In genomic region chr1:39690225-39690624, GRCh38 we compare ENCODE assay signal across 20 cellular contexts. TPM values are rescaled to one million over a fixed set of nuclear protein-coding genes. Genes with fewer than 3 reads are reported as not detected.
DNase-seq lines count a peak whose midpoint lies in the region; ATAC-seq, FAIRE-seq and TF ChIP-seq lines count a peak whose summit lies in the region.
"Had no signal": no experiment of that assay in that cellular context is flagged by ENCODE, and none has a peak within 500 bp of the region (broad histone marks: within the 10 kb centered on the region; RNA-seq: fewer than 3 reads in every experiment).

No MANE protein-coding gene starts in this region.

- no peak overlapping the region for H3K23ac ChIP-seq in H1 (ENCODE audit: insufficient read length)

- H3K27ac ChIP-seq in H1 (ENCODE audit: low read depth, low read length) (no peak overlapping the region), body of pancreas (no peak overlapping the region)
- H3K27ac ChIP-seq: colonic mucosa had no signal

- no peak for TF ChIP-seq RAD21 in H1 (IDR thresholded peaks at IDR 0.05 in 1 of 2, conservative IDR thresholded peaks at IDR 0.05 in 1 of 2; ENCODE audit: low read depth in 2 of 2, low read length in 2 of 2)

- H3K4ac ChIP-seq in H1 (replicated peaks; ENCODE audit: insufficient read length, low read depth, low read length), result no peak overlapping the region

- H3K18ac ChIP-seq in H1 (ENCODE audit: extremely low read depth, low read length), result no peak overlapping the region

- H3K4me3 ChIP-seq in H1 (ENCODE audit: extremely low read depth in 1 of 4, insufficient read depth in 2 of 4, low read depth in 3 of 4, low read length in 4 of 4) (no peak overlapping the region), body of pancreas (no peak overlapping the region)
- H3K4me3 ChIP-seq: GM12878, lung had no signal

- H4K91ac ChIP-seq in H1 (replicated peaks; ENCODE audit: insufficient read length, low read length), result no peak overlapping the region

- TF ChIP-seq POLR2A in H1 (IDR thresholded peaks at IDR 0.05; ENCODE audit: control extremely low read depth in 1 of 2, low read depth in 2 of 2, low read length in 2 of 2) (no peak), body of pancreas (IDR thresholded peaks at IDR 0.05) (no peak)

- no peak overlapping the region for H3K14ac ChIP-seq in H1 (ENCODE audit: insufficient read length)

- H4K5ac ChIP-seq in H1 (ENCODE audit: insufficient read length, low read depth, low read length), result no peak overlapping the region

- no peak for ATAC-seq in stimulated activated memory B cell treated with anti-CD40 and anti-IgM and Interleukin-4, amounts not matched to agents 10 μg/mL and 1 μg/mL and 100 μg/mL, for 72 hours
- ATAC-seq in HG03175 (IDR thresholded peaks at IDR 0.05; ENCODE audit: unreplicated experiment) (no peak), body of pancreas (no peak)
- ATAC-seq: gastrocnemius medialis had no signal

- WGBS in H1 (ENCODE audit: extremely low coverage in 1 of 2, insufficient coverage in 1 of 2, insufficient read length in 1 of 2, insufficient replicate concordance in 2 of 2, low coverage in 1 of 2, low lambda C conversion rate in 2 of 2, missing lambda C conversion rate in 1 of 2), 2 experiments, result 18% methylated on average over 2 of the region's 2 CpGs; no CpG with 5 or more reads in 1 of the 2 experiments
- 50 to 54% methylated on average over 2 of the region's 2 CpGs for WGBS in body of pancreas, 2 donors

- CTCF ChIA-PET in activated CD4-positive, alpha-beta memory T cell treated with anti-CD3 and anti-CD28 coated beads, Interleukin-2, amount 10 ng/mL, durations not matched to agents 7 days and 5 days (lab: Charles Lee), result no interaction called here
- CTCF ChIA-PET in H1 (lab: Charles Lee; ENCODE audit: partially characterized antibody), result interaction anchor here (1.0 to 5.0 kb wide), 8 partner anchors 10 to 35 kb away, joined by 3 to 40 read pairs (median 8); partner anchors contain the start of gene NT5C1A

- H3K36me3 Mint-ChIP-seq in activated T-cell treated with anti-CD3 and anti-CD28 coated beads, Interleukin-2, amount 50 U/mL, for 24 hours (ENCODE audit: low read depth), result no peaks in the 10 kb centered on the region
- H3K36me3 Mint-ChIP-seq in activated CD4-positive, alpha-beta memory T cell treated with anti-CD3 and anti-CD28 coated beads, Interleukin-2, amount 10 ng/mL, durations not matched to agents 7 days and 5 days (ENCODE audit: low read depth), result no peaks in the 10 kb centered on the region
- H3K36me3 Mint-ChIP-seq in stimulated activated memory B cell treated with anti-CD40 and anti-IgM and Interleukin-4, amounts not matched to agents 10 μg/mL and 1 μg/mL and 100 μg/mL, for 72 hours, result no peaks in the 10 kb centered on the region

- no peak overlapping the region for H2BK12ac ChIP-seq in H1 (ENCODE audit: low read depth, low read length)

- no peak overlapping the region for H3K27ac Mint-ChIP-seq in activated T-cell treated with anti-CD3 and anti-CD28 coated beads, Interleukin-2, amount 50 U/mL, for 24 hours
- no peak overlapping the region for H3K27ac Mint-ChIP-seq in activated CD4-positive, alpha-beta memory T cell treated with anti-CD3 and anti-CD28 coated beads, Interleukin-2, amount 10 ng/mL, durations not matched to agents 7 days and 5 days
- H3K27ac Mint-ChIP-seq in stimulated activated memory B cell treated with anti-CD40 and anti-IgM and Interleukin-4, amounts not matched to agents 10 μg/mL and 1 μg/mL and 100 μg/mL, for 72 hours, result peak overlapping the region; percentile 7

- no peak overlapping the region for H4K8ac ChIP-seq in H1 (ENCODE audit: extremely low read depth, insufficient read depth, low read length)

- H3K27me3 Mint-ChIP-seq in activated T-cell treated with anti-CD3 and anti-CD28 coated beads, Interleukin-2, amount 50 U/mL, for 24 hours, result peaks cover 23% of the 10 kb centered on the region
- peaks cover 46% of the 10 kb centered on the region for H3K27me3 Mint-ChIP-seq in activated CD4-positive, alpha-beta memory T cell treated with anti-CD3 and anti-CD28 coated beads, Interleukin-2, amount 10 ng/mL, durations not matched to agents 7 days and 5 days
- H3K27me3 Mint-ChIP-seq in stimulated activated memory B cell treated with anti-CD40 and anti-IgM and Interleukin-4, amounts not matched to agents 10 μg/mL and 1 μg/mL and 100 μg/mL, for 72 hours, result peaks cover 77% of the 10 kb centered on the region

- H3K23me2 ChIP-seq in H1 (ENCODE audit: low read depth, low read length), result peaks cover 5% of the 10 kb centered on the region; the same call in 1 of the 2 replicates

- no peak for FAIRE-seq in H1 (lab: Jason Lieb, UNC)
- FAIRE-seq: GM12878 had no signal

- no peak overlapping the region for H2BK15ac ChIP-seq in H1 (ENCODE audit: low read length)

- no peak overlapping the region for H3K9ac ChIP-seq in H1 (replicated peaks in 1 of 4; ENCODE audit: extremely low read depth in 1 of 4, low read depth in 3 of 4, low read length in 3 of 4)

- H3K79me2 ChIP-seq in H1 (ENCODE audit: control insufficient read depth in 1 of 2, insufficient read depth in 2 of 2, low read length in 2 of 2), result no peaks in the 10 kb centered on the region

- no peak overlapping the region for H2AFZ ChIP-seq in H1 (ENCODE audit: low read length)

- no peaks in the 10 kb centered on the region for H3K9me3 ChIP-seq in H1 (ENCODE audit: insufficient read depth in 2 of 2, low read depth in 1 of 2, low read length in 1 of 2)
- H3K9me3 ChIP-seq in body of pancreas, result no peaks in the 10 kb centered on the region
- H3K9me3 ChIP-seq: colonic mucosa, gastrocnemius medialis, HAP-1 had no signal

- H3K27me3 ChIP-seq in H1 (replicated peaks in 1 of 4; ENCODE audit: control insufficient read depth in 3 of 4, extremely low read depth in 1 of 4, insufficient read depth in 3 of 4, low read length in 3 of 4) (peaks cover 76 to 94% (median 89%) of the 10 kb centered on the region in 4 experiments), body of pancreas (no peaks in the 10 kb centered on the region)

- no peak for DNase-seq in activated T-cell treated with anti-CD3 and anti-CD28 coated beads, Interleukin-2, amount 50 U/mL, for 24 hours
- DNase-seq in activated T-cell treated with anti-CD3 and anti-CD28 coated beads, Interleukin-2, amount 50 U/mL, for 1 hour, result no peak
- DNase-seq in activated CD4-positive, alpha-beta memory T cell treated with anti-CD3 and anti-CD28 coated beads, Interleukin-2, amount 10 ng/mL, durations not matched to agents 7 days and 5 days, result no peak
- DNase-seq in H1 (ENCODE audit: low read depth in 1 of 2, low spot score in 2 of 2) (no peak), DMS153 (lab: John Stamatoyannopoulos, UW) (no peak), body of pancreas (no peak)
- DNase-seq: colonic mucosa; gastrocnemius medialis; MM.1S; NCI-H187 treated with DMSO at 0.1 percent for 48 hours; NCI-H446 treated with DMSO at 0.1 percent for 48 hours; SIG-M5; stimulated activated CD4-positive, alpha-beta T cell treated with anti-CD3 and anti-CD28 coated beads, Interleukin-1b, Interleukin-23, amount 100 ng/mL, for 48 hours; trophoblast cell had no signal

- no peak overlapping the region for H2BK5ac ChIP-seq in H1 (ENCODE audit: low read depth, low read length)

- POLR2A ChIA-PET in activated CD4-positive, alpha-beta memory T cell treated with anti-CD3 and anti-CD28 coated beads, Interleukin-2, amount 10 ng/mL, durations not matched to agents 7 days and 5 days (lab: Charles Lee), result interaction anchor here (1.2 to 2.1 kb wide), 2 partner anchors 13 to 115 kb away, joined by 3 to 6 read pairs; no protein-coding TSS in a partner anchor
- POLR2A ChIA-PET in H1 (lab: Charles Lee; ENCODE audit: partially characterized antibody), result interaction anchor here (1.3 to 5.7 kb wide), 2 partner anchors 10 to 65 kb away, joined by 3 to 32 read pairs; no protein-coding TSS in a partner anchor

- H3K36me3 ChIP-seq in H1 (ENCODE audit: control insufficient read depth in 2 of 4, insufficient read depth in 4 of 4, low read length in 3 of 4) (no peaks in the 10 kb centered on the region), body of pancreas (replicated peaks in 1 of 2; ENCODE audit: insufficient read depth in 1 of 2, low read depth in 2 of 2) (no peaks in the 10 kb centered on the region)
- H3K36me3 ChIP-seq: colonic mucosa, gastrocnemius medialis, HAP-1 had no signal

- H3K4me3 Mint-ChIP-seq in activated T-cell treated with anti-CD3 and anti-CD28 coated beads, Interleukin-2, amount 50 U/mL, for 24 hours, result peak overlapping the region; percentile 69
- H3K4me3 Mint-ChIP-seq in activated CD4-positive, alpha-beta memory T cell treated with anti-CD3 and anti-CD28 coated beads, Interleukin-2, amount 10 ng/mL, durations not matched to agents 7 days and 5 days, result peak overlapping the region; percentile 74
- H3K4me3 Mint-ChIP-seq in stimulated activated memory B cell treated with anti-CD40 and anti-IgM and Interleukin-4, amounts not matched to agents 10 μg/mL and 1 μg/mL and 100 μg/mL, for 72 hours, result peak overlapping the region; percentile 47

- H4K20me1 ChIP-seq in H1 (replicated peaks in 1 of 2; ENCODE audit: control insufficient read depth in 1 of 2, insufficient read depth in 2 of 2, low read length in 2 of 2), result peaks cover 0 to 8% of the 10 kb centered on the region in 2 experiments

- H2BK120ac ChIP-seq in H1 (replicated peaks; ENCODE audit: low read depth, low read length), result no peak overlapping the region

- no peak overlapping the region for H2BK20ac ChIP-seq in H1 (ENCODE audit: low read length)

- H3K9me3 Mint-ChIP-seq in activated T-cell treated with anti-CD3 and anti-CD28 coated beads, Interleukin-2, amount 50 U/mL, for 24 hours, result no peaks in the 10 kb centered on the region
- H3K9me3 Mint-ChIP-seq in activated CD4-positive, alpha-beta memory T cell treated with anti-CD3 and anti-CD28 coated beads, Interleukin-2, amount 10 ng/mL, durations not matched to agents 7 days and 5 days, result no peaks in the 10 kb centered on the region
- no peaks in the 10 kb centered on the region for H3K9me3 Mint-ChIP-seq in stimulated activated memory B cell treated with anti-CD40 and anti-IgM and Interleukin-4, amounts not matched to agents 10 μg/mL and 1 μg/mL and 100 μg/mL, for 72 hours

- H3K4me1 ChIP-seq in H1 (replicated peaks in 1 of 4; ENCODE audit: control insufficient read depth in 3 of 4, insufficient read depth in 4 of 4, low read length in 3 of 4), result peaks cover 0 to 19% (median 7%) of the 10 kb centered on the region in 4 experiments; a peak in 5 of 7 replicates
- H3K4me1 ChIP-seq in body of pancreas, result peaks cover 29% of the 10 kb centered on the region

- 0 out of 2 replicates have a peak overlapping the region, but pooled peaks have one; percentile 24 for H2AK5ac ChIP-seq in H1 (ENCODE audit: low read depth, low read length)

- H3K4me2 ChIP-seq in H1 (ENCODE audit: insufficient read depth in 1 of 2, low read depth in 2 of 2, low read length in 2 of 2), result no peak overlapping the region; a peak in 1 of 4 replicates

- no peak for TF ChIP-seq EP300 in H1 (IDR thresholded peaks at IDR 0.05; ENCODE audit: borderline replicate concordance in 1 of 2, low read depth in 2 of 2, low read length in 2 of 2)

- peaks cover 44% of the 10 kb centered on the region for H3K4me1 Mint-ChIP-seq in activated T-cell treated with anti-CD3 and anti-CD28 coated beads, Interleukin-2, amount 50 U/mL, for 24 hours (ENCODE audit: low read depth)
- H3K4me1 Mint-ChIP-seq in activated CD4-positive, alpha-beta memory T cell treated with anti-CD3 and anti-CD28 coated beads, Interleukin-2, amount 10 ng/mL, durations not matched to agents 7 days and 5 days, result peaks cover 28% of the 10 kb centered on the region
- H3K4me1 Mint-ChIP-seq in stimulated activated memory B cell treated with anti-CD40 and anti-IgM and Interleukin-4, amounts not matched to agents 10 μg/mL and 1 μg/mL and 100 μg/mL, for 72 hours, result peaks cover 23% of the 10 kb centered on the region

- intact Hi-C loops in body of pancreas (cut with DNase I), result no loop called here

- TF ChIP-seq CTCF in H1 (IDR thresholded peaks at IDR 0.05; ENCODE audit: control extremely low read depth in 1 of 3, insufficient read depth in 1 of 3, low read depth in 1 of 3, low read length in 3 of 3) (no peak), body of pancreas (IDR thresholded peaks at IDR 0.05) (no peak)

- H3K56ac ChIP-seq in H1 (replicated peaks; ENCODE audit: insufficient read length, low read depth, low read length), result no peak overlapping the region

- H3K79me1 ChIP-seq in H1 (ENCODE audit: low read depth, low read length), result no peaks in the 10 kb centered on the region

RNA-seq across cellular contexts. Expression of gene HPCAL4, which starts 1.0 kb away (rescaled TPM):
- 1 to 10 TPM; 2.4 to 2.6 TPM for total RNA-seq in activated CD4-positive, alpha-beta memory T cell treated with anti-CD3 and anti-CD28 coated beads, Interleukin-2, amount 10 ng/mL, durations not matched to agents 7 days and 5 days
- 0.46 and 0.54 TPM in 2 replicates for total RNA-seq in H1 (2021; fragmentation: NEBNext Ultra II Directional; extraction: Animal tissue kit (Norgen Biotek cat#: 25700))
- 0.55 and 0.74 TPM in 2 replicates for polyA plus RNA-seq in H1 (2011; rRNA removed)
- 0.72 TPM for polyA plus RNA-seq in H1 (2011; cell fraction: cytosol; rRNA removed)
- 0.97 TPM for polyA plus RNA-seq in H1 (2011; cell fraction: nucleus; rRNA removed)
- 0.32 to 0.92 TPM (median 0.64 TPM) in 4 replicates for polyA plus RNA-seq in H1 (2012, experiment 1 of 2)
- polyA plus RNA-seq in H1 (2012, experiment 2 of 2), result 0.41 TPM
- polyA plus RNA-seq in H1 (2013, experiment 1 of 2), result 0.81 TPM
- 0.79 TPM for polyA plus RNA-seq in H1 (2013, experiment 2 of 2)
- 1.8 and 2.1 TPM in 2 replicates for polyA minus RNA-seq in H1 (2011; rRNA and poly(A)+ RNA removed)
- 0.51 TPM for polyA minus RNA-seq in H1 (2011; cell fraction: cytosol; rRNA and poly(A)+ RNA removed)
- polyA minus RNA-seq in H1 (2011; cell fraction: nucleus; rRNA and poly(A)+ RNA removed), result 1.00 TPM
- total RNA-seq in body of pancreas, result 1 to 10 TPM in 1 of 2 donors, under 1 TPM in 1; 0.66 to 9.1 TPM
- total RNA-seq: sciatic nerve had no signal

RNA-seq across cellular contexts. Expression of gene NT5C1A, which starts 18.3 kb away (rescaled TPM):
- not detected for total RNA-seq in activated CD4-positive, alpha-beta memory T cell treated with anti-CD3 and anti-CD28 coated beads, Interleukin-2, amount 10 ng/mL, durations not matched to agents 7 days and 5 days
- not detected in 2 replicates for total RNA-seq in H1 (2021; fragmentation: NEBNext Ultra II Directional; extraction: Animal tissue kit (Norgen Biotek cat#: 25700))
- 0.06 TPM in 1 of 2 replicates, not detected in the other for polyA plus RNA-seq in H1 (2011; rRNA removed)
- not detected for polyA plus RNA-seq in H1 (2011; cell fraction: cytosol; rRNA removed)
- not detected for polyA plus RNA-seq in H1 (2011; cell fraction: nucleus; rRNA removed)
- not detected in 4 replicates for polyA plus RNA-seq in H1 (2012, experiment 1 of 2)
- not detected for polyA plus RNA-seq in H1 (2012, experiment 2 of 2)
- polyA plus RNA-seq in H1 (2013, experiment 1 of 2), result not detected
- not detected for polyA plus RNA-seq in H1 (2013, experiment 2 of 2)
- polyA minus RNA-seq in H1 (2011; rRNA and poly(A)+ RNA removed), result 0.16 TPM in 1 of 2 replicates, not detected in the other
- polyA minus RNA-seq in H1 (2011; cell fraction: cytosol; rRNA and poly(A)+ RNA removed), result not detected
- not detected for polyA minus RNA-seq in H1 (2011; cell fraction: nucleus; rRNA and poly(A)+ RNA removed)
- 1 to 10 TPM; 2.3 to 3.1 TPM for total RNA-seq in body of pancreas
- total RNA-seq: colonic mucosa, lung had no signal
- polyA plus RNA-seq: lung had no signal

RNA-seq across cellular contexts. Expression of gene PPIE, which starts 48.5 kb away (rescaled TPM):
- total RNA-seq in activated CD4-positive, alpha-beta memory T cell treated with anti-CD3 and anti-CD28 coated beads, Interleukin-2, amount 10 ng/mL, durations not matched to agents 7 days and 5 days, result 10 to 100 TPM; 52.3 to 57.4 TPM
- 38.9 and 40.2 TPM in 2 replicates for total RNA-seq in H1 (2021; fragmentation: NEBNext Ultra II Directional; extraction: Animal tissue kit (Norgen Biotek cat#: 25700))
- 49.4 and 56.1 TPM in 2 replicates for polyA plus RNA-seq in H1 (2011; rRNA removed)
- 79.8 TPM for polyA plus RNA-seq in H1 (2011; cell fraction: cytosol; rRNA removed)
- 61.8 TPM for polyA plus RNA-seq in H1 (2011; cell fraction: nucleus; rRNA removed)
- polyA plus RNA-seq in H1 (2012, experiment 1 of 2), result 44.8 to 55.0 TPM (median 51.6 TPM) in 4 replicates
- 52.5 TPM for polyA plus RNA-seq in H1 (2012, experiment 2 of 2)
- polyA plus RNA-seq in H1 (2013, experiment 1 of 2), result 36.2 TPM
- 34.8 TPM for polyA plus RNA-seq in H1 (2013, experiment 2 of 2)
- 33.4 and 38.9 TPM in 2 replicates for polyA minus RNA-seq in H1 (2011; rRNA and poly(A)+ RNA removed)
- polyA minus RNA-seq in H1 (2011; cell fraction: cytosol; rRNA and poly(A)+ RNA removed), result 10.3 TPM
- 27.4 TPM for polyA minus RNA-seq in H1 (2011; cell fraction: nucleus; rRNA and poly(A)+ RNA removed)
- total RNA-seq in body of pancreas, result 10 to 100 TPM; 25.9 to 33.6 TPM

RNA-seq across cellular contexts. Expression of gene HEYL, which starts 50.8 kb away (rescaled TPM):
- not detected for total RNA-seq in activated CD4-positive, alpha-beta memory T cell treated with anti-CD3 and anti-CD28 coated beads, Interleukin-2, amount 10 ng/mL, durations not matched to agents 7 days and 5 days
- 3.1 and 3.5 TPM in 2 replicates for total RNA-seq in H1 (2021; fragmentation: NEBNext Ultra II Directional; extraction: Animal tissue kit (Norgen Biotek cat#: 25700))
- 1.8 and 2.9 TPM in 2 replicates for polyA plus RNA-seq in H1 (2011; rRNA removed)
- polyA plus RNA-seq in H1 (2011; cell fraction: cytosol; rRNA removed), result 1.6 TPM
- 3.1 TPM for polyA plus RNA-seq in H1 (2011; cell fraction: nucleus; rRNA removed)
- 1.4 to 2.6 TPM (median 2.2 TPM) in 4 replicates for polyA plus RNA-seq in H1 (2012, experiment 1 of 2)
- polyA plus RNA-seq in H1 (2012, experiment 2 of 2), result 1.8 TPM
- 2.2 TPM for polyA plus RNA-seq in H1 (2013, experiment 1 of 2)
- 2.0 TPM for polyA plus RNA-seq in H1 (2013, experiment 2 of 2)
- polyA minus RNA-seq in H1 (2011; rRNA and poly(A)+ RNA removed), result 2.0 and 2.3 TPM in 2 replicates
- 1.5 TPM for polyA minus RNA-seq in H1 (2011; cell fraction: cytosol; rRNA and poly(A)+ RNA removed)
- polyA minus RNA-seq in H1 (2011; cell fraction: nucleus; rRNA and poly(A)+ RNA removed), result 1.8 TPM
- 10 to 100 TPM; 33.6 to 33.7 TPM for total RNA-seq in body of pancreas
